In genomic region chr1:154192476-154192875, GRCh38 we compare ENCODE assay signal across 21 cellular contexts. TPM values are rescaled to one million over a fixed set of nuclear protein-coding genes. Genes with fewer than 3 reads are reported as not detected.
"Had no signal": no experiment of that assay in that cellular context is flagged by ENCODE, and none has a peak within 500 bp of the region (broad histone marks: within the 10 kb centered on the region; RNA-seq: fewer than 3 reads in every experiment).

No MANE protein-coding gene starts in this region.

- H3K9me3 ChIP-seq: colonic mucosa, gastroesophageal sphincter, heart left ventricle, left lung, ovary, spleen, tibial artery had no signal

- H3K27me3 ChIP-seq: colonic mucosa, gastroesophageal sphincter, heart left ventricle, left lung, ovary had no signal

- ATAC-seq: esophagus mucosa, gastroesophageal sphincter, left lung, sciatic nerve had no signal

- H3K27ac ChIP-seq: colonic mucosa, left lung, ovary, tibial artery had no signal

- H3K4me3 ChIP-seq: colonic mucosa, gastroesophageal sphincter, left lung, ovary, spleen, tibial artery had no signal

- H3K4me1 ChIP-seq: colonic mucosa, left lung had no signal

- DNase-seq: activated CD4-positive, alpha-beta T cell treated with anti-CD3 and anti-CD28 coated beads, Interleukin-2, amount 10 ng/mL, durations not matched to agents 24 days and 14 days; activated CD8-positive, alpha-beta T cell treated with anti-CD3 and anti-CD28 coated beads for 36 hours; activated naive CD4-positive, alpha-beta T cell treated with Interleukin-2 at 50 U/mL for 16 hours; activated naive CD8-positive, alpha-beta T cell treated with anti-CD3 and anti-CD28 coated beads, Interleukin-2, amount 10 ng/mL, durations not matched to agents 7 days and 5 days; activated T-cell treated with anti-CD3 and anti-CD28 coated beads, Interleukin-2, amount 50 U/mL, for 24 hours; colonic mucosa; heart left ventricle; left lung; midbrain; ovary; spleen; stimulated activated naive CD4-positive, alpha-beta T cell had no signal

- H3K36me3 ChIP-seq: colonic mucosa, gastroesophageal sphincter, heart left ventricle, left lung, ovary, spleen, tibial artery had no signal

RNA-seq across cellular contexts. Expression of gene CFAP141, which starts 13.7 kb away (rescaled TPM):
- total RNA-seq: activated CD4-positive, alpha-beta T cell treated with anti-CD3 and anti-CD28 coated beads, Interleukin-2, amount 10 ng/mL, durations not matched to agents 24 days and 14 days; activated CD8-positive, alpha-beta T cell treated with anti-CD3 and anti-CD28 coated beads for 36 hours; activated naive CD8-positive, alpha-beta T cell treated with anti-CD3 and anti-CD28 coated beads, Interleukin-2, amount 10 ng/mL, durations not matched to agents 7 days and 5 days; activated T-helper 2 cell treated with anti-CD3 and anti-CD28 coated beads, Interferon-gamma antibody, Interleukin-2, Interleukin-4, amounts not matched to agents 10 μg/mL and 5 μg/mL and 100 μg/mL, durations not matched to agents 14 hours and 24 hours and 36 hours; colonic mucosa; esophagus mucosa; gastroesophageal sphincter; heart left ventricle; kidney epithelial cell; left lung; lung microvascular endothelial cell; neural crest cell; pulmonary artery endothelial cell; sciatic nerve; spleen had no signal
- polyA plus RNA-seq: heart left ventricle, ovary, spleen had no signal

RNA-seq across cellular contexts. Expression of gene NUP210L, which starts 37.6 kb away (rescaled TPM):
- total RNA-seq: gastroesophageal sphincter, kidney epithelial cell had no signal
- polyA plus RNA-seq: heart left ventricle, ovary had no signal
